In the genomic region with DNA sequence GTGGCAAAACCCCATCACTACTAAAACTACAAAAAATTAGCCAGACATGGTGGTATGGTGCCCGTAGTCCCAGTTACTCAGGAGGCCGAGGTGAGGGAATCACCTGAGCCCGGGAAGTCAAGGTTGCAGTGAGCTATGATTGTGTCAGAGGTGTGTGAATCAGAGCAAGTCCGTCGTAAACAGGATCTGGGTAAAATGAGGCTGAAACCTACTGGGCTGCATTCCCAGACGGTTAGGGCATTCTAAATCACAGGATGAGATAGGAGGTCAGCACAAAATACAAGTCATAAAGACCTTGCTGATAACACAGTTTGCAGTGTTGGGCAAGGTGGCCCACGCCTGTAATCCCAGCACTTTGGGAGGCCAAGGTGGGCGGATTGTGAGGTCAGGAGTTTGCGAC, we compare ENCODE assay signal across 1 cellular context.
TF ChIP-seq lines count a peak whose summit lies in the region.

No MANE protein-coding gene starts in this region.

TF ChIP-seq in HEK293, 187 proteins besides CTCF, POLR2A, EP300 and RAD21 (continued from another document):
- TF ChIP-seq, protein P1, sequence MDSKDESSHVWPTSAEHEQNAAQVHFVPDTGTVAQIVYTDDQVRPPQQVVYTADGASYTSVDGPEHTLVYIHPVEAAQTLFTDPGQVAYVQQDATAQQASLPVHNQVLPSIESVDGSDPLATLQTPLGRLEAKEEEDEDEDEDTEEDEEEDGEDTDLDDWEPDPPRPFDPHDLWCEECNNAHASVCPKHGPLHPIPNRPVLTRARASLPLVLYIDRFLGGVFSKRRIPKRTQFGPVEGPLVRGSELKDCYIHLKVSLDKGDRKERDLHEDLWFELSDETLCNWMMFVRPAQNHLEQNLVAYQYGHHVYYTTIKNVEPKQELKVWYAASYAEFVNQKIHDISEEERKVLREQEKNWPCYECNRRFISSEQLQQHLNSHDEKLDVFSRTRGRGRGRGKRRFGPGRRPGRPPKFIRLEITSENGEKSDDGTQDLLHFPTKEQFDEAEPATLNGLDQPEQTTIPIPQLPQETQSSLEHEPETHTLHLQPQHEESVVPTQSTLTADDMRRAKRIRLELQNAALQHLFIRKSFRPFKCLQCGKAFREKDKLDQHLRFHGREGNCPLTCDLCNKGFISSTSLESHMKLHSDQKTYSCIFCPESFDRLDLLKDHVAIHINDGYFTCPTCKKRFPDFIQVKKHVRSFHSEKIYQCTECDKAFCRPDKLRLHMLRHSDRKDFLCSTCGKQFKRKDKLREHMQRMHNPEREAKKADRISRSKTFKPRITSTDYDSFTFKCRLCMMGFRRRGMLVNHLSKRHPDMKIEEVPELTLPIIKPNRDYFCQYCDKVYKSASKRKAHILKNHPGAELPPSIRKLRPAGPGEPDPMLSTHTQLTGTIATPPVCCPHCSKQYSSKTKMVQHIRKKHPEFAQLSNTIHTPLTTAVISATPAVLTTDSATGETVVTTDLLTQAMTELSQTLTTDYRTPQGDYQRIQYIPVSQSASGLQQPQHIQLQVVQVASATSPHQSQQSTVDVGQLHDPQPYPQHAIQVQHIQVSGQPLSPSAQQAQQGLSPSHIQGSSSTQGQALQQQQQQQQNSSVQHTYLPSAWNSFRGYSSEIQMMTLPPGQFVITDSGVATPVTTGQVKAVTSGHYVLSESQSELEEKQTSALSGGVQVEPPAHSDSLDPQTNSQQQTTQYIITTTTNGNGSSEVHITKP (tag by site-specific recombination; IDR thresholded peaks at IDR 0.05): no peak
- TF ChIP-seq, protein P2, sequence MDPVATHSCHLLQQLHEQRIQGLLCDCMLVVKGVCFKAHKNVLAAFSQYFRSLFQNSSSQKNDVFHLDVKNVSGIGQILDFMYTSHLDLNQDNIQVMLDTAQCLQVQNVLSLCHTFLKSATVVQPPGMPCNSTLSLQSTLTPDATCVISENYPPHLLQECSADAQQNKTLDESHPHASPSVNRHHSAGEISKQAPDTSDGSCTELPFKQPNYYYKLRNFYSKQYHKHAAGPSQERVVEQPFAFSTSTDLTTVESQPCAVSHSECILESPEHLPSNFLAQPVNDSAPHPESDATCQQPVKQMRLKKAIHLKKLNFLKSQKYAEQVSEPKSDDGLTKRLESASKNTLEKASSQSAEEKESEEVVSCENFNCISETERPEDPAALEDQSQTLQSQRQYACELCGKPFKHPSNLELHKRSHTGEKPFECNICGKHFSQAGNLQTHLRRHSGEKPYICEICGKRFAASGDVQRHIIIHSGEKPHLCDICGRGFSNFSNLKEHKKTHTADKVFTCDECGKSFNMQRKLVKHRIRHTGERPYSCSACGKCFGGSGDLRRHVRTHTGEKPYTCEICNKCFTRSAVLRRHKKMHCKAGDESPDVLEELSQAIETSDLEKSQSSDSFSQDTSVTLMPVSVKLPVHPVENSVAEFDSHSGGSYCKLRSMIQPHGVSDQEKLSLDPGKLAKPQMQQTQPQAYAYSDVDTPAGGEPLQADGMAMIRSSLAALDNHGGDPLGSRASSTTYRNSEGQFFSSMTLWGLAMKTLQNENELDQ (tag by site-specific recombination; IDR thresholded peaks at IDR 0.05; ENCODE audit: low read depth): no peak
- TF ChIP-seq OSR2 (tag by site-specific recombination; IDR thresholded peaks at IDR 0.05): no peak
- TF ChIP-seq ZSCAN30 (tag by site-specific recombination; IDR thresholded peaks at IDR 0.05): no peak
- TF ChIP-seq, protein P3, sequence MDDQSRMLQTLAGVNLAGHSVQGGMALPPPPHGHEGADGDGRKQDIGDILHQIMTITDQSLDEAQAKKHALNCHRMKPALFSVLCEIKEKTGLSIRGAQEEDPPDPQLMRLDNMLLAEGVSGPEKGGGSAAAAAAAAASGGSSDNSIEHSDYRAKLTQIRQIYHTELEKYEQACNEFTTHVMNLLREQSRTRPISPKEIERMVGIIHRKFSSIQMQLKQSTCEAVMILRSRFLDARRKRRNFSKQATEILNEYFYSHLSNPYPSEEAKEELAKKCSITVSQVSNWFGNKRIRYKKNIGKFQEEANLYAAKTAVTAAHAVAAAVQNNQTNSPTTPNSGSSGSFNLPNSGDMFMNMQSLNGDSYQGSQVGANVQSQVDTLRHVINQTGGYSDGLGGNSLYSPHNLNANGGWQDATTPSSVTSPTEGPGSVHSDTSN (CRISPR knock-in tag; IDR thresholded peaks at IDR 0.05): no peak
- no peak for TF ChIP-seq ZNF16 (tag by site-specific recombination; IDR thresholded peaks at IDR 0.05; ENCODE audit: low read depth)
- TF ChIP-seq, protein P4, sequence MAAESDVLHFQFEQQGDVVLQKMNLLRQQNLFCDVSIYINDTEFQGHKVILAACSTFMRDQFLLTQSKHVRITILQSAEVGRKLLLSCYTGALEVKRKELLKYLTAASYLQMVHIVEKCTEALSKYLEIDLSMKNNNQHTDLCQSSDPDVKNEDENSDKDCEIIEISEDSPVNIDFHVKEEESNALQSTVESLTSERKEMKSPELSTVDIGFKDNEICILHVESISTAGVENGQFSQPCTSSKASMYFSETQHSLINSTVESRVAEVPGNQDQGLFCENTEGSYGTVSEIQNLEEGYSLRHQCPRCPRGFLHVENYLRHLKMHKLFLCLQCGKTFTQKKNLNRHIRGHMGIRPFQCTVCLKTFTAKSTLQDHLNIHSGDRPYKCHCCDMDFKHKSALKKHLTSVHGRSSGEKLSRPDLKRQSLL (tag by site-specific recombination; IDR thresholded peaks at IDR 0.05): no peak
- TF ChIP-seq ZNF645 (tag by site-specific recombination; IDR thresholded peaks at IDR 0.05): no peak
- no peak for TF ChIP-seq ZSCAN16 (tag by site-specific recombination; IDR thresholded peaks at IDR 0.05)
- no peak for TF ChIP-seq YY2 (tag by site-specific recombination; IDR thresholded peaks at IDR 0.05)
